1 cellular context compared by ENCODE assay signal in genomic region chr13:41426047-41426446, GRCh38.
TF ChIP-seq lines count a peak whose summit lies in the region.

No MANE protein-coding gene starts in this region.

TF ChIP-seq in SK-N-SH, 30 proteins besides CTCF, POLR2A, EP300 and RAD21 (continued from another document):
- TF ChIP-seq, protein P1, sequence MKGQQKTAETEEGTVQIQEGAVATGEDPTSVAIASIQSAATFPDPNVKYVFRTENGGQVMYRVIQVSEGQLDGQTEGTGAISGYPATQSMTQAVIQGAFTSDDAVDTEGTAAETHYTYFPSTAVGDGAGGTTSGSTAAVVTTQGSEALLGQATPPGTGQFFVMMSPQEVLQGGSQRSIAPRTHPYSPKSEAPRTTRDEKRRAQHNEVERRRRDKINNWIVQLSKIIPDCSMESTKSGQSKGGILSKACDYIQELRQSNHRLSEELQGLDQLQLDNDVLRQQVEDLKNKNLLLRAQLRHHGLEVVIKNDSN (IDR thresholded peaks at IDR 0.05; ENCODE audit: borderline replicate concordance, low read depth), result no peak
- TF ChIP-seq SIN3A (IDR thresholded peaks at IDR 0.05; ENCODE audit: borderline replicate concordance, low read depth, low read length), result no peak
- TF ChIP-seq ZBTB33 (IDR thresholded peaks at IDR 0.05; ENCODE audit: borderline replicate concordance, low read depth), result no peak
- TF ChIP-seq GATA2 (CRISPR knock-in tag; IDR thresholded peaks at IDR 0.05), result no peak
- TF ChIP-seq GABPA (IDR thresholded peaks at IDR 0.05; ENCODE audit: low read depth), result no peak
- no peak for TF ChIP-seq RFX5 (IDR thresholded peaks at IDR 0.05; ENCODE audit: low read length)
- no peak for TF ChIP-seq CHD2 (IDR thresholded peaks at IDR 0.05; ENCODE audit: low read length, partially characterized antibody)
- no peak for TF ChIP-seq TCF12 (IDR thresholded peaks at IDR 0.05)
- TF ChIP-seq MEF2A (IDR thresholded peaks at IDR 0.05; ENCODE audit: borderline replicate concordance, low read depth), result no peak
